ENCODE assay signal across 25 cellular contexts in genomic region chr7:105319578-105319977, GRCh38.
A peak's percentile ranks its signal among the peaks of the same experiment; 100 is the strongest.
DNase-seq lines count a peak whose midpoint lies in the region; ATAC-seq, FAIRE-seq and TF ChIP-seq lines count a peak whose summit lies in the region.
"Had no signal": no experiment of that assay in that cellular context is flagged by ENCODE, and none has a peak within 500 bp of the region (broad histone marks: within the 10 kb centered on the region; RNA-seq: fewer than 3 reads in every experiment).

No MANE protein-coding gene starts in this region.

- H3K4me1 ChIP-seq in GM12878 (ENCODE audit: control insufficient read depth, insufficient read depth, low read length) (no peaks in the 10 kb centered on the region; the same call in 1 of the 2 replicates), PC-9 (replicated peaks; ENCODE audit: insufficient read depth) (peaks cover under 1% of the 10 kb centered on the region), Karpas-422 (ENCODE audit: low read length) (no peaks in the 10 kb centered on the region)
- H3K4me1 ChIP-seq: SJSA1 had no signal

- H3K79me2 ChIP-seq in GM12878 (ENCODE audit: control insufficient read depth, insufficient read depth, low read length) (peaks cover 16% of the 10 kb centered on the region), PC-9 (ENCODE audit: low read depth) (peaks cover 26% of the 10 kb centered on the region), Karpas-422 (ENCODE audit: low read length) (no peaks in the 10 kb centered on the region)

- no peak for TF ChIP-seq RAD21 in GM12878 (IDR thresholded peaks at IDR 0.05; ENCODE audit: insufficient read depth, low read depth, low read length)

- no peak for DNase-seq in CD14-positive monocyte (ENCODE audit: low spot score)
- DNase-seq in GM12878 (ENCODE audit: low read depth, low spot score) = peak; percentile 31
- no peak for DNase-seq in naive thymus-derived CD8-positive, alpha-beta T cell
- no peak for DNase-seq in PC-9
- DNase-seq in Karpas-422 = no peak
- DNase-seq in HTR-8/SVneo (ENCODE audit: insufficient read length, low spot score) = no peak
- DNase-seq: amygdala; CD8-positive, alpha-beta memory T cell; dermis blood vessel endothelial cell; foreskin fibroblast; hypothalamus; islet precursor cell; KBM-7; lower lobe of right lung; NCI-H1694 treated with DMSO at 0.1 percent for 48 hours; NCI-H446; right cardiac atrium; stimulated activated CD8-positive, alpha-beta memory T cell treated with anti-CD3 and anti-CD28 coated beads, Interleukin-4, amount 100 ng/mL, for 48 hours; T-helper 2 cell had no signal

- H2AFZ ChIP-seq in GM12878 (ENCODE audit: control insufficient read depth, low read depth, low read length) (peak overlapping the region; percentile 75), PC-9 (no peak overlapping the region), Karpas-422 (ENCODE audit: low read length) (no peak overlapping the region)

- FAIRE-seq in GM12878 (lab: Jason Lieb, UNC) = peak; percentile 80
- FAIRE-seq in HTR-8/SVneo (lab: Jason Lieb, UNC) = no peak
- FAIRE-seq: endothelial cell of umbilical vein, H54 had no signal

- ATAC-seq in GM18505 (IDR thresholded peaks at IDR 0.05; ENCODE audit: unreplicated experiment) (no peak), GM12878 (peak; percentile 91)
- no peak for ATAC-seq in naive thymus-derived CD8-positive, alpha-beta T cell
- ATAC-seq: lower lobe of right lung, right cardiac atrium had no signal

- H3K9me2 ChIP-seq in PC-9 (ENCODE audit: insufficient read depth) (no peaks in the 10 kb centered on the region), Karpas-422 (replicated peaks; ENCODE audit: insufficient read depth, low read length) (no peaks in the 10 kb centered on the region)

- H3K4me1 Mint-ChIP-seq in CD14-positive monocyte = peaks cover 16% of the 10 kb centered on the region
- H3K4me1 Mint-ChIP-seq in naive thymus-derived CD8-positive, alpha-beta T cell = peaks cover 24 to 65% (median 46%) of the 10 kb centered on the region in 4 donors

- TF ChIP-seq CTCF in CD14-positive monocyte (IDR thresholded peaks at IDR 0.05) = no peak
- no peak for TF ChIP-seq CTCF in GM12878 (IDR thresholded peaks at IDR 0.05 in 2 of 3, conservative IDR thresholded peaks at IDR 0.05 in 1 of 3; ENCODE audit: control insufficient read depth in 2 of 3, extremely low read depth in 1 of 3, insufficient read depth in 1 of 3, low read depth in 3 of 3, low read length in 3 of 3)
- no peak for TF ChIP-seq CTCF in PC-9 (conservative IDR thresholded peaks at IDR 0.05)

- POLR2A ChIA-PET in GM12878 (lab: Charles Lee) (interaction anchor here (0.5 to 3.7 kb wide), 10 partner anchors 7 to 494 kb away, joined by 3 to 22 read pairs (median 4); no protein-coding TSS in a partner anchor), PC-9 (lab: Charles Lee; ENCODE audit: unreplicated experiment) (no interaction called here)
- POLR2A ChIA-PET in naive thymus-derived CD8-positive, alpha-beta T cell (lab: Charles Lee) = interaction anchor here (0.6 kb wide), 1 partner anchor 110 kb away, joined by 4 read pairs; no protein-coding TSS in a partner anchor

- RAD21 ChIA-PET in GM12878 (lab: Charles Lee; ENCODE audit: unreplicated experiment) = interaction anchor here (0.6 to 2.1 kb wide), 16 partner anchors 9 to 834 kb away, joined by 3 to 9 read pairs (median 4); no protein-coding TSS in a partner anchor

- H3K4me2 ChIP-seq in GM12878 (ENCODE audit: control insufficient read depth, insufficient read depth) = peak overlapping the region; percentile 67
- H3K4me2 ChIP-seq in PC-9 = no peak overlapping the region
- H3K4me2 ChIP-seq in Karpas-422 (ENCODE audit: low read depth, low read length, poor library complexity, severe bottlenecking) = no peak overlapping the region

- BruUV-seq in GM12878 (replicated peaks; lab: Mats Ljungman, UMichigan) (no TSS peak), PC-9 (replicated peaks; lab: Mats Ljungman, UMichigan) (no TSS peak)

- H4K20me1 ChIP-seq in GM12878 (ENCODE audit: control insufficient read depth, insufficient read depth) = no peaks in the 10 kb centered on the region
- H4K20me1 ChIP-seq in PC-9 (ENCODE audit: insufficient read depth) = no peaks in the 10 kb centered on the region; the same call in 1 of the 2 replicates
- no peaks in the 10 kb centered on the region; the same call in 1 of the 2 replicates for H4K20me1 ChIP-seq in Karpas-422 (ENCODE audit: insufficient read depth, low read depth, low read length)

- H3K9me3 ChIP-seq in GM12878 (replicated peaks; ENCODE audit: control insufficient read depth, insufficient read depth, low read length) (no peaks in the 10 kb centered on the region; the same call in 2 of the 3 replicates), PC-9 (ENCODE audit: insufficient read depth, low read depth) (no peaks in the 10 kb centered on the region), Karpas-422 (ENCODE audit: low read length) (no peaks in the 10 kb centered on the region)
- H3K9me3 ChIP-seq: lower lobe of right lung, SJSA1, thoracic aorta had no signal

- H3K36me3 ChIP-seq in GM12878 (ENCODE audit: control insufficient read depth in 2 of 2, insufficient read depth in 2 of 2, low read length in 1 of 2) (no peaks in the 10 kb centered on the region), PC-9 (ENCODE audit: low read depth) (no peaks in the 10 kb centered on the region), Karpas-422 (ENCODE audit: insufficient read depth, low read length) (no peaks in the 10 kb centered on the region)
- H3K36me3 ChIP-seq: lower lobe of right lung, SJSA1, thoracic aorta had no signal

- peaks cover 5 to 10% of the 10 kb centered on the region in 2 donors for H3K36me3 Mint-ChIP-seq in CD14-positive monocyte
- H3K36me3 Mint-ChIP-seq in naive thymus-derived CD8-positive, alpha-beta T cell = peaks cover 0 to 12% (median 4%) of the 10 kb centered on the region in 3 donors

- peak; percentile 37 for TF ChIP-seq POLR2A in GM18505 (IDR thresholded peaks at IDR 0.05; ENCODE audit: borderline replicate concordance, extremely low read depth, insufficient read depth, insufficient read length)
- peak; percentile 44; the same call in 1 of the 2 replicates for TF ChIP-seq POLR2A in GM12878 (IDR thresholded peaks at IDR 0.05; ENCODE audit: low read depth, low read length)

- H3K4me3 Mint-ChIP-seq in CD14-positive monocyte = peak overlapping the region; percentile 49 to 71
- H3K4me3 Mint-ChIP-seq in naive thymus-derived CD8-positive, alpha-beta T cell = peak overlapping the region in 9 of 10 donors; percentile 40 to 68 (median 51)
- H3K4me3 Mint-ChIP-seq: activated T-helper 1 cell treated with anti-CD3 and anti-CD28 coated beads, Interleukin-12 subunit alpha, Interleukin-12 subunit beta, Interleukin-2, Interleukin-4 antibody, amounts not matched to agents 30 ng/mL and 10 ng/mL and 1 ng/mL, durations not matched to agents 14 hours and 24 hours and 36 hours; CD8-positive, alpha-beta memory T cell had no signal

- intact Hi-C loops in CD14-positive monocyte (cut with micrococcal nuclease) = no loop called here
- intact Hi-C loops in GM12878 (cut with micrococcal nuclease; ENCODE audit: unreplicated experiment) = no loop called here
- intact Hi-C loops in PC-9 (cut with micrococcal nuclease; ENCODE audit: unreplicated experiment) = loop anchor here (10.0 kb wide), 1 partner anchor 185 kb away; no protein-coding TSS in a partner anchor

- no peaks in the 10 kb centered on the region for H3F3A ChIP-seq in PC-9 (ENCODE audit: insufficient read depth, low read depth)

- 97% methylated on average over 10 of the region's 10 CpGs for WGBS in GM12878 (ENCODE audit: insufficient coverage, insufficient replicate concordance, low lambda C conversion rate, missing lambda C conversion rate)

- in situ Hi-C loops in GM12878 (cut with MboI) = no loop called here

- no peaks in the 10 kb centered on the region for H3K27me3 Mint-ChIP-seq in CD14-positive monocyte (ENCODE audit: low read depth in 3 of 3)
- H3K27me3 Mint-ChIP-seq in naive thymus-derived CD8-positive, alpha-beta T cell = no peaks in the 10 kb centered on the region
- H3K27me3 Mint-ChIP-seq: CD8-positive, alpha-beta memory T cell had no signal

- no peak overlapping the region for H3K27ac Mint-ChIP-seq in CD14-positive monocyte
- peak overlapping the region in 2 of 10 donors; percentile 27 to 51 for H3K27ac Mint-ChIP-seq in naive thymus-derived CD8-positive, alpha-beta T cell
- H3K27ac Mint-ChIP-seq: activated T-helper 1 cell treated with anti-CD3 and anti-CD28 coated beads, Interleukin-12 subunit alpha, Interleukin-12 subunit beta, Interleukin-2, Interleukin-4 antibody, amounts not matched to agents 30 ng/mL and 10 ng/mL and 1 ng/mL, durations not matched to agents 14 hours and 24 hours and 36 hours had no signal

- H3K27ac ChIP-seq in GM12878 (ENCODE audit: control insufficient read depth, insufficient read depth) (peak overlapping the region; percentile 54), PC-9 (no peak overlapping the region), Karpas-422 (ENCODE audit: low read length) (no peak overlapping the region)
- H3K27ac ChIP-seq: lower lobe of right lung, SJSA1, thoracic aorta had no signal

- H3K9me3 Mint-ChIP-seq in CD14-positive monocyte = peaks cover 0 to 2% (median 0%) of the 10 kb centered on the region in 7 donors
- H3K9me3 Mint-ChIP-seq in naive thymus-derived CD8-positive, alpha-beta T cell = no peaks in the 10 kb centered on the region
- H3K9me3 Mint-ChIP-seq: activated T-helper 1 cell treated with anti-CD3 and anti-CD28 coated beads, Interleukin-12 subunit alpha, Interleukin-12 subunit beta, Interleukin-2, Interleukin-4 antibody, amounts not matched to agents 30 ng/mL and 10 ng/mL and 1 ng/mL, durations not matched to agents 14 hours and 24 hours and 36 hours; CD8-positive, alpha-beta memory T cell had no signal

- CTCF ChIA-PET in GM12878 (lab: Yijun Ruan, JAX) (interaction anchor here (0.6 to 2.2 kb wide), 11 partner anchors 12 to 396 kb away, joined by 3 to 13 read pairs (median 3); partner anchors contain the start of gene RINT1), PC-9 (lab: Charles Lee) (no interaction called here)

- H3K27me3 ChIP-seq in GM12878 (replicated peaks in 1 of 2; ENCODE audit: control insufficient read depth in 2 of 2, insufficient read depth in 2 of 2, low read length in 1 of 2) (no peaks in the 10 kb centered on the region), PC-9 (ENCODE audit: insufficient read depth, low read depth) (no peaks in the 10 kb centered on the region), Karpas-422 (ENCODE audit: low read length) (no peaks in the 10 kb centered on the region)
- H3K27me3 ChIP-seq: SJSA1 had no signal

- H3K4me3 ChIP-seq in GM12878 = peak overlapping the region; percentile 42; the same call in 1 of the 2 replicates
- H3K4me3 ChIP-seq in PC-9 = no peak overlapping the region
- no peak overlapping the region for H3K4me3 ChIP-seq in Karpas-422 (ENCODE audit: low read length)
- H3K4me3 ChIP-seq: lower lobe of right lung, SJSA1, thoracic aorta had no signal

- no peak for TF ChIP-seq EP300 in GM12878 (IDR thresholded peaks at IDR 0.05; ENCODE audit: borderline replicate concordance in 1 of 2, control insufficient read depth in 1 of 2, low read depth in 2 of 2, low read length in 2 of 2)

- H3K9ac ChIP-seq in GM12878 (ENCODE audit: control insufficient read depth, insufficient read depth, low read length) (peak overlapping the region; percentile 53), Karpas-422 (ENCODE audit: low read length) (no peak overlapping the region)

- SMC1A ChIA-PET in GM12878 (lab: Charles Lee; ENCODE audit: uncharacterized antibody, unreplicated experiment) = interaction anchor here (0.6 to 2.4 kb wide), 24 partner anchors 9 to 309 kb away, joined by 3 to 16 read pairs (median 4); no protein-coding TSS in a partner anchor

TF ChIP-seq in GM12878, 131 proteins besides CTCF, POLR2A, EP300 and RAD21 (continues in another document):
- no peak for TF ChIP-seq LARP7 (IDR thresholded peaks at IDR 0.05)
